12 cellular contexts compared by ENCODE assay signal in the genomic region with DNA sequence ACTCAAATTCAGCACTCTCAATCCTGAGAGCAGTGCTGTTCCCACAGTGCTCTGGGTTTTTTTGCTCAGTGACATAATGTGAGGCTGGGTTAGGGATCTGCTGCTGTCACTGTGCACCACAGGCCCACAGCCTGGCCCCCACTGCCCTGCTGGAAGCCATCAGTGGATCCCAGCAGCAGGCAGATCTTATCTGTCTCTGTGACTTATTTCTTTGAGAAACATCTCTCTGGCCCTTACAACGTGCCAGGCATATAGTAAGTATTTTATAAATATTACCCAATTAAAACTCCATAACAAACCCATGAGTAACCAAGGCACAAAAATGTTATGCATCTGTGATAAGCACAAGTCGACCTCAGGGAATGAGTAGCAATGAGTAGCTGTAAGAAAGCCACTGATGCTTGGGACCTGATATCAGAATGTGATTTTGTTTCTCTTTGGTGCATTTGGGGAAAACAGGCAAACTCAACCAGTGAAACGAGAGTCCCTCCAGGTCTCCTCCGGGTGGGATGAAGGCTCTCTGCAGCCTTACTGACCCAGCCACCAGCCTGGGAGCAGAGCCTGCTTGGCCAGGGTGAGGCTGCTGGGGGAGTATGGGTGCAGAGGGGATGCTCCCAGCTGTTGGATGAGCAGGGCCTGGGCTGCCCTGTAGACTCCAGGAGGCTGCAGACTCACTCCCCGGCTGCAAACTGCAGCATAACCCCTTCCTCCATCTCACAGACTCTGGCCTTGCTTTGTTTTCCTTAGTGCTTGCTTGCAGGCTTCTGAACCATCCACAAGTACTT.
DNase-seq lines count a peak whose midpoint lies in the region; ATAC-seq and TF ChIP-seq lines count a peak whose summit lies in the region.
"Had no signal": no experiment of that assay in that cellular context is flagged by ENCODE, and none has a peak within 500 bp of the region (broad histone marks: within the 10 kb centered on the region; RNA-seq: fewer than 3 reads in every experiment).

No MANE protein-coding gene starts in this region.

- H3K4me3 ChIP-seq in mesendoderm (ENCODE audit: low read length): no peak overlapping the region
- no peak overlapping the region for H3K4me3 ChIP-seq in Peyer's patch
- H3K4me3 ChIP-seq: BLaER1 had no signal

- peaks cover 14% of the 10 kb centered on the region for H3K27me3 Mint-ChIP-seq in stimulated activated naive CD8-positive, alpha-beta T cell treated with anti-CD3 and anti-CD28 coated beads, Interleukin-15, amount 100 ng/mL, for 72 hours
- H3K27me3 Mint-ChIP-seq in brain: peaks cover 5% of the 10 kb centered on the region
- H3K27me3 Mint-ChIP-seq in T-helper 17 cell: peaks cover 15% of the 10 kb centered on the region
- H3K27me3 Mint-ChIP-seq: activated naive CD4-positive, alpha-beta T cell treated with anti-CD3 and anti-CD28 coated beads, Interleukin-2, amount 50 U/mL, for 24 hours; IgD-negative memory B cell had no signal

- no peak overlapping the region for H2BK120ac ChIP-seq in mesendoderm (ENCODE audit: low read depth, low read length)

- H3K9me3 Mint-ChIP-seq in stimulated activated naive CD8-positive, alpha-beta T cell treated with anti-CD3 and anti-CD28 coated beads, Interleukin-15, amount 100 ng/mL, for 72 hours: peaks cover 5 to 7% of the 10 kb centered on the region in 2 donors
- H3K9me3 Mint-ChIP-seq in brain: peaks cover 0 to 16% (median 5%) of the 10 kb centered on the region in 5 experiments

- no peaks in the 10 kb centered on the region for H3K27me3 ChIP-seq in mesendoderm (ENCODE audit: insufficient read depth, low read length, poor library complexity)
- no peaks in the 10 kb centered on the region for H3K27me3 ChIP-seq in Peyer's patch
- H3K27me3 ChIP-seq: BLaER1 had no signal

- H3K18ac ChIP-seq in mesendoderm (ENCODE audit: low read length): no peak overlapping the region

- H2BK5ac ChIP-seq in mesendoderm (ENCODE audit: low read length): no peak overlapping the region

- DNase-seq in stimulated activated naive CD8-positive, alpha-beta T cell treated with anti-CD3 and anti-CD28 coated beads, Interleukin-15, amount 100 ng/mL, for 72 hours: no peak
- no peak for DNase-seq in stimulated activated naive CD8-positive, alpha-beta T cell treated with anti-CD3 and anti-CD28 coated beads, Interleukin-15, Interleukin-2, amounts not matched to agents 100 U/mL and 50 U/mL, for 24 hours
- DNase-seq in mesendoderm (peak; percentile 14), T-helper 17 cell (no peak), Peyer's patch (no peak), NCI-H1436 treated with DMSO at 0.1 percent for 48 hours (lab: John Stamatoyannopoulos, UW) (no peak), SIG-M5 (lab: John Stamatoyannopoulos, UW) (no peak)
- DNase-seq: left cardiac atrium had no signal

- no peak overlapping the region for H2BK15ac ChIP-seq in mesendoderm (replicated peaks; ENCODE audit: low read depth)

- H4K8ac ChIP-seq in mesendoderm (ENCODE audit: low read depth, low read length): no peak overlapping the region

- no peak overlapping the region for H3K4me2 ChIP-seq in mesendoderm (ENCODE audit: low read length)
- H3K4me2 ChIP-seq: BLaER1 had no signal

- H3K36me3 ChIP-seq in mesendoderm (ENCODE audit: control insufficient read depth, insufficient read depth, low read length) (no peaks in the 10 kb centered on the region), Peyer's patch (no peaks in the 10 kb centered on the region)
- H3K36me3 ChIP-seq: BLaER1 had no signal

- H4K5ac ChIP-seq in mesendoderm (ENCODE audit: low read length): no peak overlapping the region

- H3K4me1 ChIP-seq in mesendoderm (ENCODE audit: control insufficient read depth, low read depth, low read length): no peaks in the 10 kb centered on the region
- H3K4me1 ChIP-seq in Peyer's patch: no peaks in the 10 kb centered on the region
- H3K4me1 ChIP-seq: BLaER1 had no signal

- H3K27ac ChIP-seq in mesendoderm (ENCODE audit: low read depth, low read length): no peak overlapping the region
- H3K27ac ChIP-seq in Peyer's patch: peak overlapping the region in 2 of 4 donors; percentile 43 to 48
- H3K27ac ChIP-seq: BLaER1 had no signal

- no peak overlapping the region for H3K23ac ChIP-seq in mesendoderm (ENCODE audit: low read length)

- no peak for TF ChIP-seq CTCF in brain (conservative IDR thresholded peaks at IDR 0.05)
- no peak for TF ChIP-seq CTCF in Peyer's patch (IDR thresholded peaks at IDR 0.05)

- H3K27ac Mint-ChIP-seq in stimulated activated naive CD8-positive, alpha-beta T cell treated with anti-CD3 and anti-CD28 coated beads, Interleukin-15, amount 100 ng/mL, for 72 hours: no peak overlapping the region
- peak overlapping the region in 4 of 5 experiments; percentile 2 to 59 (median 37) for H3K27ac Mint-ChIP-seq in brain
- H3K27ac Mint-ChIP-seq in T-helper 17 cell: no peak overlapping the region
- H3K27ac Mint-ChIP-seq: activated naive CD4-positive, alpha-beta T cell treated with anti-CD3 and anti-CD28 coated beads, Interleukin-2, amount 50 U/mL, for 24 hours; IgD-negative memory B cell had no signal

- H3K4me1 Mint-ChIP-seq in stimulated activated naive CD8-positive, alpha-beta T cell treated with anti-CD3 and anti-CD28 coated beads, Interleukin-15, amount 100 ng/mL, for 72 hours: no peaks in the 10 kb centered on the region
- H3K4me1 Mint-ChIP-seq in brain (peaks cover 11% of the 10 kb centered on the region), T-helper 17 cell (no peaks in the 10 kb centered on the region)
- H3K4me1 Mint-ChIP-seq: activated naive CD4-positive, alpha-beta T cell treated with anti-CD3 and anti-CD28 coated beads, Interleukin-2, amount 50 U/mL, for 24 hours had no signal

- H3K4ac ChIP-seq in mesendoderm (ENCODE audit: low read depth, low read length): no peak overlapping the region

- no peak for TF ChIP-seq POLR2A in Peyer's patch (IDR thresholded peaks at IDR 0.05)

- no peak overlapping the region for H3K56ac ChIP-seq in mesendoderm (ENCODE audit: low read length)

- no peak overlapping the region for H3K4me3 Mint-ChIP-seq in stimulated activated naive CD8-positive, alpha-beta T cell treated with anti-CD3 and anti-CD28 coated beads, Interleukin-15, amount 100 ng/mL, for 72 hours
- H3K4me3 Mint-ChIP-seq in brain: no peak overlapping the region
- H3K4me3 Mint-ChIP-seq in T-helper 17 cell: no peak overlapping the region
- H3K4me3 Mint-ChIP-seq: activated naive CD4-positive, alpha-beta T cell treated with anti-CD3 and anti-CD28 coated beads, Interleukin-2, amount 50 U/mL, for 24 hours; IgD-negative memory B cell had no signal

- H3K36me3 Mint-ChIP-seq in brain (no peaks in the 10 kb centered on the region), T-helper 17 cell (ENCODE audit: low read depth) (no peaks in the 10 kb centered on the region)
- H3K36me3 Mint-ChIP-seq: activated naive CD4-positive, alpha-beta T cell treated with anti-CD3 and anti-CD28 coated beads, Interleukin-2, amount 50 U/mL, for 24 hours had no signal

- no peaks in the 10 kb centered on the region for H3K79me2 ChIP-seq in mesendoderm (ENCODE audit: control insufficient read depth, insufficient read depth, low read length)

- ATAC-seq in stimulated activated naive CD8-positive, alpha-beta T cell treated with anti-CD3 and anti-CD28 coated beads, Interleukin-15, amount 100 ng/mL, for 72 hours: peak; percentile 35
- no peak for ATAC-seq in stimulated activated naive CD8-positive, alpha-beta T cell treated with anti-CD3 and anti-CD28 coated beads, Interleukin-15, Interleukin-2, amounts not matched to agents 100 U/mL and 50 U/mL, for 24 hours
- ATAC-seq in T-helper 17 cell: no peak

- H2AK5ac ChIP-seq in mesendoderm (ENCODE audit: low read length): no peak overlapping the region

- no peaks in the 10 kb centered on the region for H3K9me3 ChIP-seq in T-helper 17 cell (ENCODE audit: control insufficient read depth, low read length, poor library complexity, severe bottlenecking)
- no peaks in the 10 kb centered on the region for H3K9me3 ChIP-seq in Peyer's patch

- no peaks in the 10 kb centered on the region for H3K79me1 ChIP-seq in mesendoderm (ENCODE audit: low read length)

- no peak overlapping the region for H3K9ac ChIP-seq in mesendoderm (ENCODE audit: low read length)
- H3K9ac ChIP-seq: BLaER1 had no signal

- WGBS in mesendoderm (ENCODE audit: extremely low coverage, insufficient coverage, low lambda C conversion rate): no CpG with 5 or more reads among the region's 5 CpGs

Comparison
In these comparisons a context has a peak if more than half of its experiments do, and no peak if none do; other contexts are left out.
1. H3K27ac Mint-ChIP-seq: peak in brain (4 of 5); none in stimulated activated naive CD8-positive, alpha-beta T cell treated with anti-CD3 and anti-CD28 coated beads, Interleukin-15, amount 100 ng/mL, for 72 hours (0 of 2) and T-helper 17 cell (single experiment).